ENCODE assay signal across 15 cellular contexts in genomic region chr11:73972187-73972586, GRCh38. TPM values are rescaled to one million over a fixed set of nuclear protein-coding genes. Genes with fewer than 3 reads are reported as not detected.
DNase-seq lines count a peak whose midpoint lies in the region; ATAC-seq and TF ChIP-seq lines count a peak whose summit lies in the region.
"Had no signal": no experiment of that assay in that cellular context is flagged by ENCODE, and none has a peak within 500 bp of the region (broad histone marks: within the 10 kb centered on the region; RNA-seq: fewer than 3 reads in every experiment).

No MANE protein-coding gene starts in this region.

- H3K27ac Mint-ChIP-seq in activated naive CD8-positive, alpha-beta T cell: peak overlapping the region; percentile 89

- no peak overlapping the region for H3K4me3 Mint-ChIP-seq in activated naive CD8-positive, alpha-beta T cell

- H3K4me1 ChIP-seq in OCI-LY1 (ENCODE audit: insufficient read depth, low read length, severe bottlenecking) (peaks cover 64% of the 10 kb centered on the region), sigmoid colon (no peaks in the 10 kb centered on the region)
- H3K4me1 ChIP-seq: parathyroid adenoma had no signal

- TF ChIP-seq POLR2A in sigmoid colon (IDR thresholded peaks at IDR 0.05): no peak

- H3K4me2 ChIP-seq in OCI-LY1 (ENCODE audit: low read length): no peak overlapping the region

- no peak overlapping the region for H3K4me3 ChIP-seq in OCI-LY1 (ENCODE audit: low read depth, low read length, poor library complexity, severe bottlenecking)
- H3K4me3 ChIP-seq in sigmoid colon: no peak overlapping the region
- H3K4me3 ChIP-seq: mucosa of descending colon had no signal

- H3K27me3 Mint-ChIP-seq in activated naive CD8-positive, alpha-beta T cell: no peaks in the 10 kb centered on the region

- no peak overlapping the region for H2AFZ ChIP-seq in OCI-LY1 (ENCODE audit: low read length)
- H2AFZ ChIP-seq: parathyroid adenoma had no signal

- H3K36me3 Mint-ChIP-seq in activated naive CD8-positive, alpha-beta T cell: peaks cover 17% of the 10 kb centered on the region

- H3K9me3 Mint-ChIP-seq in activated naive CD8-positive, alpha-beta T cell (ENCODE audit: low read depth): no peaks in the 10 kb centered on the region

- H3F3A ChIP-seq in OCI-LY1 (ENCODE audit: insufficient read depth, low read length): no peaks in the 10 kb centered on the region; the same call in 1 of the 2 replicates

- ATAC-seq in GM18868 (IDR thresholded peaks at IDR 0.05; ENCODE audit: unreplicated experiment): no peak

- intact Hi-C loops in sigmoid colon (cut with DNase I): no loop called here

- H3K27ac ChIP-seq in OCI-LY1 (ENCODE audit: low read depth, low read length, poor library complexity, severe bottlenecking): peak overlapping the region; percentile 76
- no peak overlapping the region for H3K27ac ChIP-seq in sigmoid colon
- H3K27ac ChIP-seq: parathyroid adenoma had no signal

- H3K9me3 ChIP-seq in OCI-LY1 (ENCODE audit: low read length) (no peaks in the 10 kb centered on the region), sigmoid colon (no peaks in the 10 kb centered on the region)
- H3K9me3 ChIP-seq: mucosa of descending colon had no signal

- no peaks in the 10 kb centered on the region for H4K20me1 ChIP-seq in OCI-LY1 (ENCODE audit: insufficient read depth, low read length)

- no peak for TF ChIP-seq EP300 in sigmoid colon (IDR thresholded peaks at IDR 0.05)

- TF ChIP-seq CTCF in OCI-LY1 (IDR thresholded peaks at IDR 0.05; ENCODE audit: low read length): no peak
- no peak for TF ChIP-seq CTCF in sigmoid colon (IDR thresholded peaks at IDR 0.05)

- no peak overlapping the region for H3K9ac ChIP-seq in OCI-LY1 (ENCODE audit: low read length)
- H3K9ac ChIP-seq: parathyroid adenoma had no signal

- H3K4me1 Mint-ChIP-seq in activated naive CD8-positive, alpha-beta T cell (ENCODE audit: low read depth): peaks cover 96% of the 10 kb centered on the region

- H3K9me2 ChIP-seq in OCI-LY1 (ENCODE audit: low read depth, low read length): no peaks in the 10 kb centered on the region

- no peaks in the 10 kb centered on the region for H3K79me2 ChIP-seq in OCI-LY1 (ENCODE audit: insufficient read depth, low read length)
- H3K79me2 ChIP-seq: parathyroid adenoma had no signal

- H3K36me3 ChIP-seq in OCI-LY1 (ENCODE audit: insufficient read depth, low read length) (peaks cover 45% of the 10 kb centered on the region), sigmoid colon (peaks cover 0 to 28% (median 4%) of the 10 kb centered on the region in 4 donors)

- peak; percentile 67 for DNase-seq in activated CD8-positive, alpha-beta memory T cell treated with anti-CD3 and anti-CD28 coated beads for 24 hours
- no peak for DNase-seq in activated CD8-positive, alpha-beta memory T cell treated with anti-CD3 and anti-CD28 coated beads, Interleukin-2, amount 50 U/mL, for 4 hours
- DNase-seq in sigmoid colon: peak; percentile 25
- DNase-seq in NCI-H1436 treated with DMSO at 0.1 percent for 48 hours (lab: John Stamatoyannopoulos, UW): no peak
- no peak for DNase-seq in pons (ENCODE audit: low spot score)
- DNase-seq: ACHN, activated gamma-delta T cell, foreskin melanocyte had no signal

- WGBS in sigmoid colon, 2 donors: 75 to 76% methylated on average over 1 of the region's 1 CpG

- no peaks in the 10 kb centered on the region for H3K27me3 ChIP-seq in OCI-LY1 (ENCODE audit: insufficient read depth, low read length)
- H3K27me3 ChIP-seq in sigmoid colon: no peaks in the 10 kb centered on the region

RNA-seq across cellular contexts. Expression of gene UCP2, which starts 10.5 kb away (rescaled TPM):
- 10 to 100 TPM; 23.8 to 38.8 (median 27.9) TPM for total RNA-seq in sigmoid colon
- 100 to 1,000 TPM in 1 of 3 donors, 10 to 100 TPM in 2; 37.2 to 117 (median 52.5) TPM for polyA plus RNA-seq in sigmoid colon
- total RNA-seq: HT1080 had no signal

RNA-seq across cellular contexts. Expression of gene DNAJB13, which starts 21.4 kb away (rescaled TPM):
- under 1 TPM in 1 of 4 donors, not detected in 3; 0.27 TPM for total RNA-seq in sigmoid colon
- polyA plus RNA-seq in sigmoid colon: not detected
- total RNA-seq: mucosa of descending colon, SK-MEL-5 had no signal

RNA-seq across cellular contexts. Expression of gene UCP3, which starts 36.7 kb away (rescaled TPM):
- 1 to 10 TPM in 2 of 4 donors, under 1 TPM in 2; 0.41 to 2.8 (median 1.0) TPM for total RNA-seq in sigmoid colon
- polyA plus RNA-seq in sigmoid colon: 1 to 10 TPM in 1 of 3 donors, under 1 TPM in 1, not detected in 1; 0.23 to 1.9 TPM

Comparison
In these comparisons a context has a peak if more than half of its experiments do, and no peak if none do; other contexts are left out.
1. DNase-seq: peak in activated CD8-positive, alpha-beta memory T cell treated with anti-CD3 and anti-CD28 coated beads for 24 hours (single experiment) and sigmoid colon (single experiment); none in activated CD8-positive, alpha-beta memory T cell treated with anti-CD3 and anti-CD28 coated beads, Interleukin-2, amount 50 U/mL, for 4 hours (single experiment), NCI-H1436 treated with DMSO at 0.1 percent for 48 hours (single experiment) and pons (single experiment).